ENCODE assay signal across 22 cellular contexts in the genomic region with DNA sequence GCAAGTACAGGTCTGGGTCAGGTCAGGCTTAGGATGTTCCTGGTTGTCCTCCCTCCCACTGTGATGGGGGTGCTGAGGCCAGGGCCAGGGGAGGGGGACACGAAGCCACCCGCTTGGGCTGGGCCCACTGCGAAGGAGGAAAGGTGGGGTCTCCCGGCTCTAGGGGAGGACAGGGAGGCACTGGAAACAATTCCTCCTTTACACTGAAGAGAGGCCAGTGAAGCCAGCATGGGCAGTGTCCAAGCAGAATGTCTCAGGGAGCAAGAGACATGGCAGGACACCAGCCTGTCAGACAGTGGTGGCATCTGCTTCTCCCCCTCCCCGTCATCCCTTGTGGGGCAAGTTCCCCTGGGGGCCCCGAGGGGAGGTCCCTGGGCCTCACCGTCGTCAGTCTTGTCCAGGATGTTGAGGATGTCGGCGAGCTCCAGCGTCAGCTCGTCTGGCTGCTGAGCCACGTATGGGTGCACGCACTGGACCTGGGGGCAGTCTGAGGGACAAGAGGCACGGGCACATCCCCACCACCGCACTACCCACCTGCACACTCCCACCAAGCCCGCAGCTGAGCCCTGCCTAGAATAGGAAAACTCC. TPM values are rescaled to one million over a fixed set of nuclear protein-coding genes. Genes with fewer than 3 reads are reported as not detected.
"Had no signal": no experiment of that assay in that cellular context is flagged by ENCODE, and none has a peak within 500 bp of the region (broad histone marks: within the 10 kb centered on the region; RNA-seq: fewer than 3 reads in every experiment).

No MANE protein-coding gene starts in this region.

- DNase-seq: activated CD4-positive, alpha-beta T cell treated with anti-CD3 and anti-CD28 coated beads, Interleukin-2, amount 10 ng/mL, durations not matched to agents 7 days and 5 days; activated CD4-positive, CD25-positive, alpha-beta regulatory T cell; activated naive CD4-positive, alpha-beta T cell treated with anti-CD3 and anti-CD28 coated beads for 36 hours; activated naive CD8-positive, alpha-beta T cell treated with anti-CD3 and anti-CD28 coated beads, Interleukin-2, amount 50 U/mL, for 24 hours; effector memory CD8-positive, alpha-beta T cell; foreskin melanocyte; immature natural killer cell; midbrain; retina; stimulated activated CD4-positive, alpha-beta T cell treated with anti-CD3 and anti-CD28 coated beads, Interleukin-15, amount 100 ng/mL, for 24 hours; stimulated activated CD4-positive, alpha-beta T cell treated with anti-CD3 and anti-CD28 coated beads, Interleukin-4, amount 100 ng/mL, for 1 hour; stimulated activated naive CD4-positive, alpha-beta T cell; SW 1271 had no signal

- H3K4me3 ChIP-seq: ascending aorta, breast epithelium, lung had no signal

- H3K4me1 Mint-ChIP-seq: activated CD4-positive, alpha-beta T cell treated with anti-CD3 and anti-CD28 coated beads, Interleukin-2, amount 10 ng/mL, durations not matched to agents 7 days and 5 days; activated naive CD8-positive, alpha-beta T cell treated with anti-CD3 and anti-CD28 coated beads, Interleukin-2, amount 50 U/mL, for 24 hours; activated T-helper 17 cell treated with anti-CD3 and anti-CD28 coated beads, Interleukin-2, amount 50 U/mL, for 72 hours; immature natural killer cell had no signal

- H3K4me3 Mint-ChIP-seq: activated CD4-positive, alpha-beta T cell treated with anti-CD3 and anti-CD28 coated beads, Interleukin-2, amount 10 ng/mL, durations not matched to agents 7 days and 5 days; activated naive CD4-positive, alpha-beta T cell treated with anti-CD3 and anti-CD28 coated beads for 36 hours; activated naive CD8-positive, alpha-beta T cell treated with anti-CD3 and anti-CD28 coated beads, Interleukin-2, amount 50 U/mL, for 24 hours; activated T-helper 17 cell treated with anti-CD3 and anti-CD28 coated beads, Interleukin-2, amount 50 U/mL, for 72 hours; dendritic cell treated with granulocyte-macrophage colony-stimulating factor and Interleukin-4, amounts not matched to agents 40 ng/mL and 50 ng/mL, for 4 days; effector memory CD8-positive, alpha-beta T cell; immature natural killer cell; T-helper 2 cell treated with Interferon-gamma antibody and Interleukin-4, amounts not matched to agents 5 μg/mL and 100 μg/mL, for 36 hours; type B pancreatic cell had no signal

- H3K27me3 ChIP-seq: breast epithelium had no signal

- H3K27ac ChIP-seq: ascending aorta, breast epithelium, epithelial cell of prostate, neutrophil had no signal

- H3K9me3 Mint-ChIP-seq: activated CD4-positive, alpha-beta T cell treated with anti-CD3 and anti-CD28 coated beads, Interleukin-2, amount 10 ng/mL, durations not matched to agents 7 days and 5 days; activated naive CD4-positive, alpha-beta T cell treated with anti-CD3 and anti-CD28 coated beads for 36 hours; activated naive CD8-positive, alpha-beta T cell treated with anti-CD3 and anti-CD28 coated beads, Interleukin-2, amount 50 U/mL, for 24 hours; activated T-helper 17 cell treated with anti-CD3 and anti-CD28 coated beads, Interleukin-2, amount 50 U/mL, for 72 hours; dendritic cell treated with granulocyte-macrophage colony-stimulating factor and Interleukin-4, amounts not matched to agents 40 ng/mL and 50 ng/mL, for 4 days; effector memory CD8-positive, alpha-beta T cell; immature natural killer cell; T-helper 2 cell treated with Interferon-gamma antibody and Interleukin-4, amounts not matched to agents 5 μg/mL and 100 μg/mL, for 36 hours; type B pancreatic cell had no signal

- ATAC-seq: activated naive CD8-positive, alpha-beta T cell treated with anti-CD3 and anti-CD28 coated beads, Interleukin-2, amount 50 U/mL, for 24 hours; activated T-helper 17 cell treated with anti-CD3 and anti-CD28 coated beads, Interleukin-2, amount 50 U/mL, for 72 hours; effector memory CD8-positive, alpha-beta T cell had no signal

- H3K27ac Mint-ChIP-seq: activated CD4-positive, alpha-beta T cell treated with anti-CD3 and anti-CD28 coated beads, Interleukin-2, amount 10 ng/mL, durations not matched to agents 7 days and 5 days; activated naive CD4-positive, alpha-beta T cell treated with anti-CD3 and anti-CD28 coated beads for 36 hours; activated naive CD8-positive, alpha-beta T cell treated with anti-CD3 and anti-CD28 coated beads, Interleukin-2, amount 50 U/mL, for 24 hours; activated T-helper 17 cell treated with anti-CD3 and anti-CD28 coated beads, Interleukin-2, amount 50 U/mL, for 72 hours; dendritic cell treated with granulocyte-macrophage colony-stimulating factor and Interleukin-4, amounts not matched to agents 40 ng/mL and 50 ng/mL, for 4 days; effector memory CD8-positive, alpha-beta T cell; immature natural killer cell; T-helper 2 cell treated with Interferon-gamma antibody and Interleukin-4, amounts not matched to agents 5 μg/mL and 100 μg/mL, for 36 hours; type B pancreatic cell had no signal

- H3K9me3 ChIP-seq: ascending aorta, breast epithelium, neutrophil had no signal

- H3K4me1 ChIP-seq: ascending aorta, breast epithelium had no signal

- H3K36me3 ChIP-seq: ascending aorta, breast epithelium, neutrophil had no signal

- H3K36me3 Mint-ChIP-seq: immature natural killer cell, type B pancreatic cell had no signal

- H3K27me3 Mint-ChIP-seq: activated T-helper 17 cell treated with anti-CD3 and anti-CD28 coated beads, Interleukin-2, amount 50 U/mL, for 72 hours had no signal

RNA-seq across cellular contexts. Expression of gene SNORC, which starts 10.8 kb away (rescaled TPM):
- total RNA-seq: ascending aorta had no signal
- polyA plus RNA-seq: immature natural killer cell had no signal
